Comparison of ENCODE assay signal across 8 cellular contexts in the genomic region with DNA sequence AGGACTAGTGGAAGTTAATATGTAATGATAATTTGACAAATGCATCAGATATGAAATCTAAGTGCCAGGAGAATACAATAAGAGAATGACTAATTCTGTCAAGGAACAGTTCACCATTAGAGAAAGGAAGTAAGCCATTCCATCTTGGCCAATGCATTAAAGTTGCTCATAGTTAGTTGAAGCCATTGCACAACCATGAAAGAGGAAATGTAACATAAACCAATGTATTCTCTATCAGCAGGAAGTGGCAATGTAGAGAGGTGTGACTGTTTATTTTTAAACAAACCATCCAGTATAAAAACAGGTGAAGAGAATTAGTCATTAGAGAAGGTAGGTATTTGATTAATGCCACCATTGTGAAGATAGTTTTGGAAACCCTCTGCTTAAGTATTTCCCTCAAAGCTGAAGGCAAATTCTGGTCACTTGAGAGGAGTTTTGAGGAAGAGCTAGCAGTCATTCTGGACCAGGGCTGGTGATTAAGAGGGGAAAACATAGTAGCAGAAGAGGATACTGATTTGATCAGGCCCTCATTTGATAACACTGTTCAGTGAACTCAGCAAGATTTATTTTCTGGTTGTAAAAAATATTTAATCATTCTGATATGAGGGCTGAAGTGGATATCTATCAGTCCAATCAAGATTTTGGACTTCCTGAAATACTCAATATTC. TPM values are rescaled to one million over a fixed set of nuclear protein-coding genes. Genes with fewer than 3 reads are reported as not detected.
DNase-seq lines count a peak whose midpoint lies in the region; ATAC-seq, FAIRE-seq and TF ChIP-seq lines count a peak whose summit lies in the region.

No MANE protein-coding gene starts in this region.

- H3K36me3 Mint-ChIP-seq in CD8-positive, alpha-beta memory T cell, result peaks cover 0 to 3% (median 0%) of the 10 kb centered on the region in 3 donors

- TF ChIP-seq POLR2A in prostate gland (IDR thresholded peaks at IDR 0.05), result no peak

- peak overlapping the region in 7 of 8 donors; percentile 9 to 89 (median 70) for H3K27ac Mint-ChIP-seq in CD8-positive, alpha-beta memory T cell

- H3K27ac ChIP-seq in CD8-positive, alpha-beta memory T cell (ENCODE audit: low read depth, low read length), result no peak overlapping the region
- peak overlapping the region; percentile 86 for H3K27ac ChIP-seq in keratinocyte (ENCODE audit: control insufficient read depth, insufficient read depth, low read length)
- no peak overlapping the region for H3K27ac ChIP-seq in prostate gland

- H3K9me1 ChIP-seq in keratinocyte (ENCODE audit: control insufficient read depth, extremely low read depth, insufficient read depth, low read length), result no peaks in the 10 kb centered on the region

- no peaks in the 10 kb centered on the region for H3K9me3 ChIP-seq in CD8-positive, alpha-beta memory T cell (ENCODE audit: low read length)
- no peaks in the 10 kb centered on the region for H3K9me3 ChIP-seq in keratinocyte (ENCODE audit: control insufficient read depth, low read depth, low read length)
- H3K9me3 ChIP-seq in prostate gland, result no peaks in the 10 kb centered on the region

- H3K4me2 ChIP-seq in keratinocyte (ENCODE audit: control insufficient read depth, extremely low read depth, insufficient read depth, low read depth, low read length), result peak overlapping the region; percentile 66

- no peaks in the 10 kb centered on the region for H3K27me3 Mint-ChIP-seq in CD8-positive, alpha-beta memory T cell

- CTCF ChIA-PET in CD8-positive, alpha-beta memory T cell (lab: Charles Lee), result interaction anchor here (0.8 to 1.4 kb wide), 3 partner anchors 10 to 70 kb away, joined by 4 to 7 read pairs (median 4); a partner anchor contains a TSS

- H3K4me1 Mint-ChIP-seq in CD8-positive, alpha-beta memory T cell, result peaks cover 16 to 19% (median 18%) of the 10 kb centered on the region in 3 donors

- POLR2A ChIA-PET in CD8-positive, alpha-beta memory T cell (lab: Charles Lee), result interaction anchor here (1.0 to 2.6 kb wide), 2 partner anchors 11 kb away, joined by 4 to 9 read pairs; a partner anchor contains a TSS

- no peaks in the 10 kb centered on the region for H3K36me3 ChIP-seq in CD8-positive, alpha-beta memory T cell (ENCODE audit: insufficient read depth, low read length)
- no peaks in the 10 kb centered on the region for H3K36me3 ChIP-seq in keratinocyte (ENCODE audit: control insufficient read depth in 2 of 2, extremely low read depth in 1 of 2, insufficient read depth in 2 of 2, low read length in 2 of 2)
- no peaks in the 10 kb centered on the region for H3K36me3 ChIP-seq in prostate gland

- H3K4me3 ChIP-seq in CD8-positive, alpha-beta memory T cell (ENCODE audit: low read length), result no peak overlapping the region
- H3K4me3 ChIP-seq in keratinocyte (ENCODE audit: control insufficient read depth in 2 of 3, extremely low read depth in 1 of 3, insufficient read depth in 2 of 3, low read depth in 1 of 3, low read length in 3 of 3) (peak overlapping the region in 2 of 3 experiments; percentile 50 to 55), prostate gland (no peak overlapping the region)

- TF ChIP-seq CTCF in keratinocyte (optimal IDR thresholded peaks at IDR 0.05 in 1 of 3, IDR thresholded peaks at IDR 0.05 in 1 of 3, conservative IDR thresholded peaks at IDR 0.05 in 1 of 3; ENCODE audit: extremely low read depth in 1 of 3, insufficient read depth in 2 of 3, low read length in 3 of 3) (no peak), prostate gland (IDR thresholded peaks at IDR 0.05) (no peak)

- H3K9me3 Mint-ChIP-seq in CD8-positive, alpha-beta memory T cell, result no peaks in the 10 kb centered on the region

- peaks cover 16% of the 10 kb centered on the region for H3K4me1 ChIP-seq in CD8-positive, alpha-beta memory T cell (ENCODE audit: insufficient read depth, low read length)
- H3K4me1 ChIP-seq in keratinocyte (ENCODE audit: control insufficient read depth, extremely low read depth, insufficient read depth, low read length) (peaks cover 37% of the 10 kb centered on the region), prostate gland (replicated peaks) (no peaks in the 10 kb centered on the region)

- H3K4me3 Mint-ChIP-seq in CD8-positive, alpha-beta memory T cell, result peak overlapping the region in 6 of 7 donors; percentile 4 to 79 (median 44)

- dilution Hi-C loops in keratinocyte (cut with MboI; ENCODE audit: extremely low pct_ligation_motif_present, low sequenced_read_pairs), result no loop called here

- intact Hi-C loops in prostate gland (cut with DNase I), result no loop called here

- no peaks in the 10 kb centered on the region for H3K27me3 ChIP-seq in CD8-positive, alpha-beta memory T cell (ENCODE audit: insufficient read depth, low read length, poor library complexity, severe bottlenecking)
- no peaks in the 10 kb centered on the region for H3K27me3 ChIP-seq in keratinocyte (ENCODE audit: control insufficient read depth, extremely low read depth, insufficient read depth, low read length)
- no peaks in the 10 kb centered on the region for H3K27me3 ChIP-seq in prostate gland (replicated peaks; ENCODE audit: insufficient read depth)

- FAIRE-seq in keratinocyte (lab: Jason Lieb, UNC), result peak; percentile 74

- ATAC-seq in HG02981 (IDR thresholded peaks at IDR 0.05; ENCODE audit: unreplicated experiment) (peak; percentile 53), GM18873 (IDR thresholded peaks at IDR 0.05; ENCODE audit: low FRiP score, unreplicated experiment) (no peak), GM19455 (IDR thresholded peaks at IDR 0.05; ENCODE audit: unreplicated experiment) (no peak)

- H3K79me2 ChIP-seq in keratinocyte (ENCODE audit: control insufficient read depth, insufficient read depth, low read length), result no peaks in the 10 kb centered on the region

- H4K20me1 ChIP-seq in keratinocyte (ENCODE audit: control insufficient read depth, extremely low read depth, insufficient read depth, low read length), result no peaks in the 10 kb centered on the region

- DNase-seq in CD8-positive, alpha-beta memory T cell, result peak in 1 of 5 donors; percentile 21
- DNase-seq in SW 1271 (lab: John Stamatoyannopoulos, UW) (peak; percentile 54 to 88), keratinocyte (ENCODE audit: low read depth, low spot score) (peak; percentile 86), prostate gland (ENCODE audit: low spot score) (no peak), mesenteric fat pad (ENCODE audit: low spot score) (no peak)

- H3K9ac ChIP-seq in keratinocyte (ENCODE audit: control insufficient read depth, extremely low read depth, insufficient read depth, low read length), result peak overlapping the region; percentile 84

- H2AFZ ChIP-seq in keratinocyte (ENCODE audit: control insufficient read depth, low read length), result no peak overlapping the region

RNA-seq across cellular contexts. Expression of a gene that starts 10.8 kb away (rescaled TPM):
- total RNA-seq in CD8-positive, alpha-beta memory T cell, result 100 to 1,000 TPM; 212 to 219 TPM
- 471 TPM for polyA plus RNA-seq in CD8-positive, alpha-beta memory T cell
- polyA plus RNA-seq in keratinocyte, result 10,132 to 15,949 TPM (median 11,017 TPM) in 3 replicates
- 4,066 TPM for polyA plus RNA-seq in keratinocyte (2011; ENCODE audit: low read depth)
- polyA plus RNA-seq in keratinocyte (2011; cell fraction: cytosol; rRNA removed), result 14,846 and 18,096 TPM in 2 replicates
- 11,086 and 11,309 TPM in 2 replicates for polyA plus RNA-seq in keratinocyte (2011; cell fraction: nucleus; rRNA removed)
- 4,107 and 9,800 TPM in 2 replicates for polyA plus RNA-seq in keratinocyte (2012; ENCODE audit: low replicate concordance)
- polyA minus RNA-seq in keratinocyte, result 5,148 to 8,880 TPM (median 8,598 TPM) in 3 replicates
- 5,055 TPM for polyA minus RNA-seq in keratinocyte (2011; cell fraction: cytosol; rRNA and poly(A)+ RNA removed)
- 2,602 and 4,474 TPM in 2 replicates for polyA minus RNA-seq in keratinocyte (2011; cell fraction: nucleus; rRNA and poly(A)+ RNA removed)
- total RNA-seq in prostate gland (100 to 1,000 TPM; 404 to 595 TPM), mesenteric fat pad (1,205 TPM)

Comparison
In these comparisons a context has a peak if more than half of its experiments do, and no peak if none do; other contexts are left out.
1. DNase-seq: peak in SW 1271 (2 of 2) and keratinocyte (single experiment); none in prostate gland (single experiment) and mesenteric fat pad (single experiment).
2. H3K4me3 ChIP-seq: peak in keratinocyte (2 of 3); none in CD8-positive, alpha-beta memory T cell (single experiment) and prostate gland (0 of 2).